ENCODE assay signal across 25 cellular contexts in the genomic region with DNA sequence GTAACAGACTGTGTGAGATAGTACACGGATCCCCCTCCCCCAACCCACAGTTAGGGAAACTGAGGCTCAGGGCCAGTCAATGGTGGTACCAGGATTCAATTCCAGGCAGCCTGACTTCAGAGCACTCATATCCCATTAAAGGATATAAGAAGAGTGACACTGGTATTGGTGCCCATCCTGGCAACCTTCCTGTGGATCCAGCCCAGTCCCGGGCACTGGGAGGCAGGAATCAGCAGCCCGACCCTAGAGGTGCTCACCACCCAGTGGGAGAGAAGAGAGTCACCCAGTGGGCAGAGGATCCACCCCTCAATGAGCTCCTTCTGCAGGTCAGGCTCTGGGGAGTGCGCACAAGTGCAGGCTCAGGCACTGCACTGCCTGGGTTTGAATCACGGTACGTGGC. TPM values are rescaled to one million over a fixed set of nuclear protein-coding genes. Genes with fewer than 3 reads are reported as not detected.
A peak's percentile ranks its signal among the peaks of the same experiment; 100 is the strongest.
DNase-seq lines count a peak whose midpoint lies in the region; ATAC-seq and TF ChIP-seq lines count a peak whose summit lies in the region.
"Had no signal": no experiment of that assay in that cellular context is flagged by ENCODE, and none has a peak within 500 bp of the region (broad histone marks: within the 10 kb centered on the region; RNA-seq: fewer than 3 reads in every experiment).

No MANE protein-coding gene starts in this region.

- DNase-seq in cardiac septum (ENCODE audit: low spot score) (peak; percentile 43), right cardiac atrium (no peak), mesenteric fat pad (ENCODE audit: low spot score) (peak; percentile 67), posterior vena cava (ENCODE audit: low spot score) (peak; percentile 47), body of pancreas (no peak), foreskin fibroblast (no peak)
- no peak for DNase-seq in activated T-helper 1 cell treated with anti-CD3 and anti-CD28 coated beads, Interleukin-12 subunit alpha, Interleukin-12 subunit beta, Interleukin-2, Interleukin-4 antibody, amounts not matched to agents 30 ng/mL and 10 ng/mL and 1 ng/mL, durations not matched to agents 14 hours and 24 hours and 36 hours (ENCODE audit: low spot score)
- DNase-seq: 8988T; ACHN; AML-193; BE2C; CD4-positive, alpha-beta T cell; CD8-positive, alpha-beta memory T cell; DMS 273 treated with DMSO at 0.1 percent for 48 hours; DMS79; EL; GDM1; H9 had no signal

- TF ChIP-seq CTCF in body of pancreas (IDR thresholded peaks at IDR 0.05) (no peak), foreskin fibroblast (IDR thresholded peaks at IDR 0.05; ENCODE audit: low read depth, low read length) (no peak)

- ATAC-seq in right cardiac atrium (no peak), body of pancreas (no peak)
- ATAC-seq: GM12878, GM23338, HCT116 had no signal

- WGBS in right cardiac atrium: 87% methylated on average over 6 of the region's 6 CpGs
- 70 to 100% methylated on average over 2 to 6 of the region's 6 CpGs for whole genome bisulfite sequencing in body of pancreas, 2 donors

- H3K9me3 Mint-ChIP-seq in activated T-helper 1 cell treated with anti-CD3 and anti-CD28 coated beads, Interleukin-12 subunit alpha, Interleukin-12 subunit beta, Interleukin-2, Interleukin-4 antibody, amounts not matched to agents 30 ng/mL and 10 ng/mL and 1 ng/mL, durations not matched to agents 14 hours and 24 hours and 36 hours: peaks cover 5% of the 10 kb centered on the region
- H3K9me3 Mint-ChIP-seq: GM23338 had no signal

- H3K4me1 ChIP-seq in right cardiac atrium (ENCODE audit: control insufficient read depth, insufficient read depth, low read length) (peaks cover 3% of the 10 kb centered on the region), body of pancreas (peaks cover 5% of the 10 kb centered on the region)
- H3K4me1 ChIP-seq: A549, BE2C had no signal

- H3K9me3 ChIP-seq in right cardiac atrium (ENCODE audit: control insufficient read depth, low read length) (no peaks in the 10 kb centered on the region), body of pancreas (no peaks in the 10 kb centered on the region)
- H3K9me3 ChIP-seq: BE2C had no signal

- no peak overlapping the region for H3K27ac Mint-ChIP-seq in activated T-helper 1 cell treated with anti-CD3 and anti-CD28 coated beads, Interleukin-12 subunit alpha, Interleukin-12 subunit beta, Interleukin-2, Interleukin-4 antibody, amounts not matched to agents 30 ng/mL and 10 ng/mL and 1 ng/mL, durations not matched to agents 14 hours and 24 hours and 36 hours
- H3K27ac Mint-ChIP-seq: CD14-positive monocyte; CD4-positive, alpha-beta T cell; GM23338; H9 had no signal

- H3K27ac ChIP-seq in right cardiac atrium (ENCODE audit: low read length): no peak overlapping the region
- no peak overlapping the region for H3K27ac ChIP-seq in body of pancreas
- H3K27ac ChIP-seq: A549; BLaER1 treated with 17β-estradiol and CSF1 and Interleukin-3, amounts not matched to agents 10 nM and 100 nM had no signal

- H3K36me3 ChIP-seq in body of pancreas (replicated peaks in 1 of 2; ENCODE audit: insufficient read depth in 1 of 2, low read depth in 2 of 2): no peaks in the 10 kb centered on the region
- H3K36me3 ChIP-seq: BE2C; BLaER1 treated with 17β-estradiol and CSF1 and Interleukin-3, amounts not matched to agents 10 nM and 100 nM had no signal

- no peaks in the 10 kb centered on the region for H3K4me1 Mint-ChIP-seq in activated T-helper 1 cell treated with anti-CD3 and anti-CD28 coated beads, Interleukin-12 subunit alpha, Interleukin-12 subunit beta, Interleukin-2, Interleukin-4 antibody, amounts not matched to agents 30 ng/mL and 10 ng/mL and 1 ng/mL, durations not matched to agents 14 hours and 24 hours and 36 hours (ENCODE audit: low read depth)
- H3K4me1 Mint-ChIP-seq: CD8-positive, alpha-beta memory T cell had no signal

- H3K27me3 ChIP-seq in right cardiac atrium (ENCODE audit: control insufficient read depth, insufficient read depth): no peaks in the 10 kb centered on the region
- H3K27me3 ChIP-seq in body of pancreas: no peaks in the 10 kb centered on the region
- H3K27me3 ChIP-seq: BLaER1 treated with 17β-estradiol and CSF1 and Interleukin-3, amounts not matched to agents 10 nM and 100 nM had no signal

- no peaks in the 10 kb centered on the region for H3K36me3 Mint-ChIP-seq in activated T-helper 1 cell treated with anti-CD3 and anti-CD28 coated beads, Interleukin-12 subunit alpha, Interleukin-12 subunit beta, Interleukin-2, Interleukin-4 antibody, amounts not matched to agents 30 ng/mL and 10 ng/mL and 1 ng/mL, durations not matched to agents 14 hours and 24 hours and 36 hours (ENCODE audit: low read depth)
- H3K36me3 Mint-ChIP-seq: CD14-positive monocyte had no signal

- TF ChIP-seq POLR2A in body of pancreas (IDR thresholded peaks at IDR 0.05): no peak

- no peak overlapping the region for H3K4me3 ChIP-seq in right cardiac atrium (ENCODE audit: low read length)
- no peak overlapping the region for H3K4me3 ChIP-seq in body of pancreas
- H3K4me3 ChIP-seq in foreskin fibroblast (ENCODE audit: low read depth in 1 of 2, low read length in 2 of 2): no peak overlapping the region
- H3K4me3 ChIP-seq: A549; BLaER1 treated with 17β-estradiol and CSF1 and Interleukin-3, amounts not matched to agents 10 nM and 100 nM; GM12878; GM23338 had no signal

- intact Hi-C loops in cardiac septum (cut with DNase I) (no loop called here), right cardiac atrium (cut with DNase I) (no loop called here), posterior vena cava (cut with DNase I) (no loop called here), body of pancreas (cut with DNase I) (no loop called here)
- intact Hi-C loops in activated T-helper 1 cell treated with anti-CD3 and anti-CD28 coated beads, Interleukin-12 subunit alpha, Interleukin-12 subunit beta, Interleukin-2, Interleukin-4 antibody, amounts not matched to agents 30 ng/mL and 10 ng/mL and 1 ng/mL, durations not matched to agents 14 hours and 24 hours and 36 hours (cut with micrococcal nuclease): no loop called here

- H3K27me3 Mint-ChIP-seq in activated T-helper 1 cell treated with anti-CD3 and anti-CD28 coated beads, Interleukin-12 subunit alpha, Interleukin-12 subunit beta, Interleukin-2, Interleukin-4 antibody, amounts not matched to agents 30 ng/mL and 10 ng/mL and 1 ng/mL, durations not matched to agents 14 hours and 24 hours and 36 hours (ENCODE audit: insufficient read depth): peaks cover 3% of the 10 kb centered on the region

- H3K4me3 Mint-ChIP-seq in activated T-helper 1 cell treated with anti-CD3 and anti-CD28 coated beads, Interleukin-12 subunit alpha, Interleukin-12 subunit beta, Interleukin-2, Interleukin-4 antibody, amounts not matched to agents 30 ng/mL and 10 ng/mL and 1 ng/mL, durations not matched to agents 14 hours and 24 hours and 36 hours: no peak overlapping the region
- H3K4me3 Mint-ChIP-seq: CD14-positive monocyte; CD4-positive, alpha-beta T cell; CD8-positive, alpha-beta memory T cell; GM23338; H9 had no signal

RNA-seq across cellular contexts. Expression of gene KIF12, which starts 26.5 kb away (rescaled TPM):
- total RNA-seq in cardiac septum (not detected), right cardiac atrium (under 1 TPM in 2 of 4 donors, not detected in 2; 0.11 to 0.44 TPM), mesenteric fat pad (0.84 TPM), posterior vena cava (not detected), body of pancreas (100 to 1,000 TPM; 135 to 249 TPM)
- polyA plus RNA-seq in right cardiac atrium: 0.23 TPM
- not detected in 2 replicates for total RNA-seq in activated T-helper 1 cell treated with anti-CD3 and anti-CD28 coated beads, Interleukin-12 subunit alpha, Interleukin-12 subunit beta, Interleukin-2, Interleukin-4 antibody, amounts not matched to agents 30 ng/mL and 10 ng/mL and 1 ng/mL, durations not matched to agents 14 hours and 24 hours and 36 hours
- total RNA-seq: CD4-positive, alpha-beta T cell; CD8-positive, alpha-beta memory T cell; GM12878; H4 had no signal
- polyA plus RNA-seq: CD14-positive monocyte; CD8-positive, alpha-beta memory T cell; GM12878 had no signal

RNA-seq across cellular contexts. Expression of gene COL27A1, which starts 29.7 kb away (rescaled TPM):
- total RNA-seq in cardiac septum: 12.8 TPM
- 1 to 10 TPM; 2.6 to 8.4 (median 7.1) TPM for total RNA-seq in right cardiac atrium
- polyA plus RNA-seq in right cardiac atrium: 10.3 TPM
- 101 TPM for total RNA-seq in mesenteric fat pad
- 1 to 10 TPM; 6.7 to 8.1 TPM for total RNA-seq in posterior vena cava
- 6.1 and 7.4 TPM in 2 replicates for total RNA-seq in activated T-helper 1 cell treated with anti-CD3 and anti-CD28 coated beads, Interleukin-12 subunit alpha, Interleukin-12 subunit beta, Interleukin-2, Interleukin-4 antibody, amounts not matched to agents 30 ng/mL and 10 ng/mL and 1 ng/mL, durations not matched to agents 14 hours and 24 hours and 36 hours
- total RNA-seq in body of pancreas: 10 to 100 TPM; 24.1 to 58.0 TPM
- polyA plus RNA-seq: CD14-positive monocyte; CD8-positive, alpha-beta memory T cell; GM12878 had no signal

RNA-seq across cellular contexts. Expression of gene AMBP, which starts 47.5 kb away (rescaled TPM):
- total RNA-seq in cardiac septum: not detected
- total RNA-seq in right cardiac atrium: under 1 TPM in 1 of 4 donors, not detected in 3; 0.81 TPM
- polyA plus RNA-seq in right cardiac atrium: 0.11 TPM
- not detected for total RNA-seq in mesenteric fat pad
- under 1 TPM in 1 of 2 donors, not detected in 1; 0.65 TPM for total RNA-seq in posterior vena cava
- not detected in 2 replicates for total RNA-seq in activated T-helper 1 cell treated with anti-CD3 and anti-CD28 coated beads, Interleukin-12 subunit alpha, Interleukin-12 subunit beta, Interleukin-2, Interleukin-4 antibody, amounts not matched to agents 30 ng/mL and 10 ng/mL and 1 ng/mL, durations not matched to agents 14 hours and 24 hours and 36 hours
- 100 to 1,000 TPM in 1 of 2 donors, 10 to 100 TPM in 1; 53.4 to 307 TPM for total RNA-seq in body of pancreas
- total RNA-seq: CD4-positive, alpha-beta T cell; CD8-positive, alpha-beta memory T cell had no signal
- polyA plus RNA-seq: CD14-positive monocyte; CD8-positive, alpha-beta memory T cell had no signal

Comparison
In these comparisons a context has a peak if more than half of its experiments do, and no peak if none do; other contexts are left out.
1. DNase-seq: peak in cardiac septum (single experiment), mesenteric fat pad (single experiment) and posterior vena cava (single experiment); none in right cardiac atrium (0 of 3), activated T-helper 1 cell treated with anti-CD3 and anti-CD28 coated beads, Interleukin-12 subunit alpha, Interleukin-12 subunit beta, Interleukin-2, Interleukin-4 antibody, amounts not matched to agents 30 ng/mL and 10 ng/mL and 1 ng/mL, durations not matched to agents 14 hours and 24 hours and 36 hours (single experiment), body of pancreas (0 of 4) and foreskin fibroblast (0 of 2).
2. RNA of gene KIF12, which starts 26.5 kb away (total RNA-seq): 135 to 249 TPM in body of pancreas; 0.84 TPM in mesenteric fat pad (single experiment), 0.11 to 0.44 TPM in right cardiac atrium, not detected in cardiac septum (single experiment), not detected in posterior vena cava and not detected in activated T-helper 1 cell treated with anti-CD3 and anti-CD28 coated beads, Interleukin-12 subunit alpha, Interleukin-12 subunit beta, Interleukin-2, Interleukin-4 antibody, amounts not matched to agents 30 ng/mL and 10 ng/mL and 1 ng/mL, durations not matched to agents 14 hours and 24 hours and 36 hours; every median in the first group is over 10 times any median in the second.
3. RNA of gene AMBP, which starts 47.5 kb away (total RNA-seq): 53.4 to 307 TPM in body of pancreas; 0.65 TPM in posterior vena cava, not detected in cardiac septum (single experiment), 0.81 TPM in right cardiac atrium, not detected in mesenteric fat pad (single experiment) and not detected in activated T-helper 1 cell treated with anti-CD3 and anti-CD28 coated beads, Interleukin-12 subunit alpha, Interleukin-12 subunit beta, Interleukin-2, Interleukin-4 antibody, amounts not matched to agents 30 ng/mL and 10 ng/mL and 1 ng/mL, durations not matched to agents 14 hours and 24 hours and 36 hours; every median in the first group is over 10 times any median in the second.